ENCODE assay signal across 10 cellular contexts in genomic region chr16:62041401-62041800, GRCh38. TPM values are rescaled to one million over a fixed set of nuclear protein-coding genes. Genes with fewer than 3 reads are reported as not detected.
A peak's percentile ranks its signal among the peaks of the same experiment; 100 is the strongest.
DNase-seq lines count a peak whose midpoint lies in the region; FAIRE-seq and TF ChIP-seq lines count a peak whose summit lies in the region.
"Had no signal": no experiment of that assay in that cellular context is flagged by ENCODE, and none has a peak within 500 bp of the region (broad histone marks: within the 10 kb centered on the region; RNA-seq: fewer than 3 reads in every experiment).

No MANE protein-coding gene starts in this region.

- DNase-seq in NCI-H2081 (lab: John Stamatoyannopoulos, UW) (peak; percentile 47 to 74), NCI-H2081 treated with DMSO at 0.1 percent for 48 hours (lab: John Stamatoyannopoulos, UW) (no peak), NCI-H2227 (lab: John Stamatoyannopoulos, UW; ENCODE audit: unreplicated experiment) (peak; percentile 70), ecto neural progenitor cell (ENCODE audit: low spot score) (peak; percentile 48), retinal pigment epithelial cell (ENCODE audit: low read depth) (no peak), GM12891 (ENCODE audit: insufficient read length, low spot score) (no peak), NCI-H446 treated with DMSO at 0.1 percent for 48 hours (lab: John Stamatoyannopoulos, UW) (no peak)
- no peak for DNase-seq in activated T-cell treated with anti-CD3 and anti-CD28 coated beads, Interleukin-2, amount 50 U/mL, for 24 hours

- H3K27ac Mint-ChIP-seq in activated T-cell treated with anti-CD3 and anti-CD28 coated beads, Interleukin-2, amount 50 U/mL, for 24 hours, result no peak overlapping the region
- H3K27ac Mint-ChIP-seq: IgD-negative memory B cell had no signal

- H3K27me3 Mint-ChIP-seq in activated T-cell treated with anti-CD3 and anti-CD28 coated beads, Interleukin-2, amount 50 U/mL, for 24 hours, result peaks cover 11% of the 10 kb centered on the region

- H3K36me3 Mint-ChIP-seq in activated T-cell treated with anti-CD3 and anti-CD28 coated beads, Interleukin-2, amount 50 U/mL, for 24 hours (ENCODE audit: low read depth), result no peaks in the 10 kb centered on the region

- peaks cover 15% of the 10 kb centered on the region for H3K9me3 Mint-ChIP-seq in activated T-cell treated with anti-CD3 and anti-CD28 coated beads, Interleukin-2, amount 50 U/mL, for 24 hours

- peak; percentile 77 for TF ChIP-seq CTCF in retinal pigment epithelial cell (conservative IDR thresholded peaks at IDR 0.05; ENCODE audit: low read depth, low read length)

- TF ChIP-seq POLR2A in GM12891 (IDR thresholded peaks at IDR 0.05; ENCODE audit: low read depth, low read length), result no peak

- no peak overlapping the region for H3K4me3 Mint-ChIP-seq in activated T-cell treated with anti-CD3 and anti-CD28 coated beads, Interleukin-2, amount 50 U/mL, for 24 hours
- H3K4me3 Mint-ChIP-seq: IgD-negative memory B cell had no signal

- no peaks in the 10 kb centered on the region for H3K4me1 Mint-ChIP-seq in activated T-cell treated with anti-CD3 and anti-CD28 coated beads, Interleukin-2, amount 50 U/mL, for 24 hours (ENCODE audit: low read depth)
- H3K4me1 Mint-ChIP-seq: IgD-negative memory B cell had no signal

- no peak overlapping the region for H3K4me3 ChIP-seq in retinal pigment epithelial cell (ENCODE audit: low read length)
- H3K4me3 ChIP-seq: BLaER1 had no signal

- no peak for FAIRE-seq in GM12891 (lab: Jason Lieb, UNC)

TF ChIP-seq in GM12891, 5 proteins besides CTCF, POLR2A, EP300 and RAD21:
- TF ChIP-seq POLR2AphosphoS5 (IDR thresholded peaks at IDR 0.05; ENCODE audit: low read depth, low read length) (no peak), PAX5 (IDR thresholded peaks at IDR 0.05; ENCODE audit: insufficient read depth, low read length, severe bottlenecking) (no peak), POU2F2 (IDR thresholded peaks at IDR 0.05; ENCODE audit: low read depth, low read length) (no peak), TAF1 (IDR thresholded peaks at IDR 0.05; ENCODE audit: low read depth, low read length) (no peak)

RNA-seq across cellular contexts. Expression of gene CDH8, which starts 5.2 kb away (rescaled TPM):
- not detected for polyA plus RNA-seq in GM12891 (2012; ENCODE audit: low read depth, missing spikeins)
- polyA plus RNA-seq: IgD-negative memory B cell had no signal

Comparison
In these comparisons a context has a peak if more than half of its experiments do, and no peak if none do; other contexts are left out.
1. DNase-seq: peak in NCI-H2081 (2 of 2), NCI-H2227 (single experiment) and ecto neural progenitor cell (single experiment); none in NCI-H2081 treated with DMSO at 0.1 percent for 48 hours (single experiment), retinal pigment epithelial cell (single experiment), GM12891 (single experiment), NCI-H446 treated with DMSO at 0.1 percent for 48 hours (single experiment) and activated T-cell treated with anti-CD3 and anti-CD28 coated beads, Interleukin-2, amount 50 U/mL, for 24 hours (single experiment).